In the genomic region with DNA sequence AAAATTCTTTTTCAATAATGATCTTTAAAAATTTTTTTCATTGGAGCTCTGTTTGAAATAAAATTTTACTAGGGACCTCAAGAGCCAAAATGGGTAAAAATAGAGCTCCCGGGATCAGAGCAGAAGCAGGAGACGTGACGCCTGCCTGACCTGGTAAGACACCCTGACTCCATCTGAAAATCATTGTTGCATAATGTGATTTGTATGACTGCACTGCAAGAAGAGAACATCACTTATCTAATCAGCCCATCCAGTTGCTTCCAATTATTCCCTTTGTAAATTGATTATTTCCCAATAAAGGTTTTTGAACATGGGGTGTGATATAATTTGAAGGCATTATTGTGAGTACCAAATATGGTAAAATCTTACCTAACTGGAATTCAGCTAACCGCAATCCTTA, we compare ENCODE assay signal across 29 cellular contexts.
"Had no signal": no experiment of that assay in that cellular context is flagged by ENCODE, and none has a peak within 500 bp of the region (broad histone marks: within the 10 kb centered on the region; RNA-seq: fewer than 3 reads in every experiment).

No MANE protein-coding gene starts in this region.

- DNase-seq: natural killer cell; occipital lobe; ovary; posterior cingulate gyrus; psoas muscle; right cardiac atrium; right lobe of liver; sigmoid colon; small intestine; stimulated activated CD4-positive, alpha-beta T cell treated with anti-CD3 and anti-CD28 coated beads, Interleukin-15, amount 100 ng/mL, for 24 hours; stimulated activated CD4-positive, alpha-beta T cell treated with anti-CD3 and anti-CD28 coated beads, Interleukin-2, amount 100 ng/mL, for 24 hours; stimulated activated CD4-positive, alpha-beta T cell treated with anti-CD3 and anti-CD28 coated beads, Interleukin-2, amount 100 ng/mL, for 48 hours; stimulated activated CD4-positive, alpha-beta T cell treated with anti-CD3 and anti-CD28 coated beads, Interleukin-4, amount 100 ng/mL, for 24 hours; stimulated activated naive B cell treated with anti-CD40 and anti-IgM and Interleukin-4, amounts not matched to agents 10 μg/mL and 1 μg/mL and 100 μg/mL, for 72 hours; stimulated activated naive CD4-positive, alpha-beta T cell treated with Interleukin-2 at 50 U/mL for 16 hours; stimulated activated naive CD8-positive, alpha-beta T cell treated with anti-CD3 and anti-CD28 coated beads, Interleukin-15, amount 100 ng/mL, for 72 hours; substantia nigra; testis; tibial artery; transverse colon; upper lobe of right lung; uterus had no signal

- H3K4me2 ChIP-seq: neural progenitor cell had no signal

- H3K9ac ChIP-seq: neural progenitor cell, parathyroid adenoma had no signal

- H3K36me3 Mint-ChIP-seq: natural killer cell; neural progenitor cell; stimulated activated effector memory CD8-positive, alpha-beta T cell treated with anti-CD3 and anti-CD28 coated beads, Interleukin-12 subunit alpha, Interleukin-12 subunit beta, amount 100 ng/mL, for 72 hours; stimulated activated naive B cell treated with anti-CD40 and anti-IgM and Interleukin-4, amounts not matched to agents 10 μg/mL and 1 μg/mL and 100 μg/mL, for 72 hours; type B pancreatic cell had no signal

- H3K36me3 ChIP-seq: neural progenitor cell, ovary, right lobe of liver, sigmoid colon, suprapubic skin, tibial artery, transverse colon, upper lobe of right lung, uterus had no signal

- H3K79me2 ChIP-seq: parathyroid adenoma had no signal

- H3K4me3 Mint-ChIP-seq: natural killer cell; nephron; neural progenitor cell; stimulated activated effector memory CD8-positive, alpha-beta T cell treated with anti-CD3 and anti-CD28 coated beads, Interleukin-12 subunit alpha, Interleukin-12 subunit beta, amount 100 ng/mL, for 72 hours; stimulated activated naive B cell treated with anti-CD40 and anti-IgM and Interleukin-4, amounts not matched to agents 10 μg/mL and 1 μg/mL and 100 μg/mL, for 72 hours; stimulated activated naive CD8-positive, alpha-beta T cell treated with anti-CD3 and anti-CD28 coated beads, Interleukin-15, amount 100 ng/mL, for 72 hours; type B pancreatic cell had no signal

- H3K9me3 Mint-ChIP-seq: natural killer cell; nephron; neural progenitor cell; stimulated activated effector memory CD8-positive, alpha-beta T cell treated with anti-CD3 and anti-CD28 coated beads, Interleukin-12 subunit alpha, Interleukin-12 subunit beta, amount 100 ng/mL, for 72 hours; stimulated activated naive B cell treated with anti-CD40 and anti-IgM and Interleukin-4, amounts not matched to agents 10 μg/mL and 1 μg/mL and 100 μg/mL, for 72 hours; stimulated activated naive CD8-positive, alpha-beta T cell treated with anti-CD3 and anti-CD28 coated beads, Interleukin-15, amount 100 ng/mL, for 72 hours; type B pancreatic cell had no signal

- H3K4me1 Mint-ChIP-seq: natural killer cell; nephron; neural progenitor cell; stimulated activated effector memory CD8-positive, alpha-beta T cell treated with anti-CD3 and anti-CD28 coated beads, Interleukin-12 subunit alpha, Interleukin-12 subunit beta, amount 100 ng/mL, for 72 hours; stimulated activated naive B cell treated with anti-CD40 and anti-IgM and Interleukin-4, amounts not matched to agents 10 μg/mL and 1 μg/mL and 100 μg/mL, for 72 hours; stimulated activated naive CD8-positive, alpha-beta T cell treated with anti-CD3 and anti-CD28 coated beads, Interleukin-15, amount 100 ng/mL, for 72 hours had no signal

- H3K9me3 ChIP-seq: ovary, psoas muscle, right lobe of liver, sigmoid colon, suprapubic skin, testis, tibial artery, transverse colon, upper lobe of right lung, uterus had no signal

- H2AFZ ChIP-seq: neural progenitor cell, parathyroid adenoma had no signal

- H3K27me3 ChIP-seq: neural progenitor cell, ovary, right lobe of liver, sigmoid colon, suprapubic skin, testis, tibial artery, transverse colon, upper lobe of right lung, uterus had no signal

- H3K27ac Mint-ChIP-seq: natural killer cell; nephron; neural progenitor cell; progenitor cell of endocrine pancreas; stimulated activated effector memory CD8-positive, alpha-beta T cell treated with anti-CD3 and anti-CD28 coated beads, Interleukin-12 subunit alpha, Interleukin-12 subunit beta, amount 100 ng/mL, for 72 hours; stimulated activated naive B cell treated with anti-CD40 and anti-IgM and Interleukin-4, amounts not matched to agents 10 μg/mL and 1 μg/mL and 100 μg/mL, for 72 hours; stimulated activated naive CD8-positive, alpha-beta T cell treated with anti-CD3 and anti-CD28 coated beads, Interleukin-15, amount 100 ng/mL, for 72 hours; type B pancreatic cell had no signal

- H3K27ac ChIP-seq: neural progenitor cell, ovary, parathyroid adenoma, psoas muscle, right lobe of liver, sigmoid colon, suprapubic skin, testis, tibial artery, transverse colon, upper lobe of right lung, uterus had no signal

- H3K4me1 ChIP-seq: neural progenitor cell, psoas muscle, right lobe of liver, sigmoid colon, testis, tibial artery, upper lobe of right lung, uterus had no signal

- H3K4me3 ChIP-seq: neural progenitor cell, ovary, psoas muscle, right lobe of liver, sigmoid colon, suprapubic skin, testis, tibial artery, transverse colon, upper lobe of right lung, uterus had no signal

- H3K27me3 Mint-ChIP-seq: progenitor cell of endocrine pancreas; stimulated activated naive B cell treated with anti-CD40 and anti-IgM and Interleukin-4, amounts not matched to agents 10 μg/mL and 1 μg/mL and 100 μg/mL, for 72 hours; stimulated activated naive CD8-positive, alpha-beta T cell treated with anti-CD3 and anti-CD28 coated beads, Interleukin-15, amount 100 ng/mL, for 72 hours had no signal
